In genomic region chr16:10752843-10753523, GRCh38 we compare ENCODE assay signal across 9 cellular contexts. TPM values are rescaled to one million over a fixed set of nuclear protein-coding genes. Genes with fewer than 3 reads are reported as not detected.
A peak's percentile ranks its signal among the peaks of the same experiment; 100 is the strongest.
DNase-seq lines count a peak whose midpoint lies in the region; ATAC-seq and TF ChIP-seq lines count a peak whose summit lies in the region.
"Had no signal": no experiment of that assay in that cellular context is flagged by ENCODE, and none has a peak within 500 bp of the region (broad histone marks: within the 10 kb centered on the region; RNA-seq: fewer than 3 reads in every experiment).

No MANE protein-coding gene starts in this region.

- peaks cover 40% of the 10 kb centered on the region for H3K36me3 Mint-ChIP-seq in activated CD4-positive, alpha-beta memory T cell treated with anti-CD3 and anti-CD28 coated beads, Interleukin-2, amount 10 ng/mL, durations not matched to agents 7 days and 5 days (ENCODE audit: low read depth)

- H3K4me1 ChIP-seq in testis, result no peaks in the 10 kb centered on the region

- no peak for TF ChIP-seq POLR2A in testis (IDR thresholded peaks at IDR 0.05)

- no peak for TF ChIP-seq CTCF in testis (IDR thresholded peaks at IDR 0.05)

- no peaks in the 10 kb centered on the region for H3K9me3 Mint-ChIP-seq in activated CD4-positive, alpha-beta memory T cell treated with anti-CD3 and anti-CD28 coated beads, Interleukin-2, amount 10 ng/mL, durations not matched to agents 7 days and 5 days

- DNase-seq in germinal center (ENCODE audit: low spot score), result peak; percentile 70
- DNase-seq in testis, result peak; percentile 60
- no peak for DNase-seq in G401 (ENCODE audit: low spot score)
- no peak for DNase-seq in NCI-H2107 (lab: John Stamatoyannopoulos, UW)
- no peak for DNase-seq in ureter (ENCODE audit: low spot score)
- no peak for DNase-seq in activated CD4-positive, alpha-beta memory T cell treated with anti-CD3 and anti-CD28 coated beads, Interleukin-2, amount 10 ng/mL, durations not matched to agents 7 days and 5 days
- DNase-seq: small intestine had no signal

- H3K4me3 Mint-ChIP-seq in activated CD4-positive, alpha-beta memory T cell treated with anti-CD3 and anti-CD28 coated beads, Interleukin-2, amount 10 ng/mL, durations not matched to agents 7 days and 5 days, result no peak overlapping the region

- no peaks in the 10 kb centered on the region for H3K36me3 ChIP-seq in testis (ENCODE audit: low read depth, missing control alignments)

- in situ Hi-C loops in G401 (cut with HindIII; ENCODE audit: low sequenced_read_pairs), result no loop called here

- POLR2A ChIA-PET in activated CD4-positive, alpha-beta memory T cell treated with anti-CD3 and anti-CD28 coated beads, Interleukin-2, amount 10 ng/mL, durations not matched to agents 7 days and 5 days (lab: Charles Lee), result interaction anchor here (0.7 kb wide), 1 partner anchor 179 kb away, joined by 3 read pairs; no protein-coding TSS in a partner anchor

- 84 to 92% methylated on average over 10 of the region's 10 CpGs for WGBS in testis, 2 donors

- no peak overlapping the region for H3K27ac Mint-ChIP-seq in activated CD4-positive, alpha-beta memory T cell treated with anti-CD3 and anti-CD28 coated beads, Interleukin-2, amount 10 ng/mL, durations not matched to agents 7 days and 5 days

- no peaks in the 10 kb centered on the region for H3K9me3 ChIP-seq in testis

- intact Hi-C loops in testis (cut with DNase I; ENCODE audit: low total_unique reads), result no loop called here

- CTCF ChIA-PET in activated CD4-positive, alpha-beta memory T cell treated with anti-CD3 and anti-CD28 coated beads, Interleukin-2, amount 10 ng/mL, durations not matched to agents 7 days and 5 days (lab: Charles Lee), result interaction anchor here (0.6 to 1.3 kb wide), 3 partner anchors 9 to 21 kb away, joined by 3 to 4 read pairs (median 3); partner anchors contain the start of gene NUBP1

- no peak overlapping the region for H3K27ac ChIP-seq in testis

- no peaks in the 10 kb centered on the region for H3K27me3 ChIP-seq in testis

- peaks cover 34% of the 10 kb centered on the region for H3K4me1 Mint-ChIP-seq in activated CD4-positive, alpha-beta memory T cell treated with anti-CD3 and anti-CD28 coated beads, Interleukin-2, amount 10 ng/mL, durations not matched to agents 7 days and 5 days

- H3K4me3 ChIP-seq in testis, result no peak overlapping the region

- no peaks in the 10 kb centered on the region for H3K27me3 Mint-ChIP-seq in activated CD4-positive, alpha-beta memory T cell treated with anti-CD3 and anti-CD28 coated beads, Interleukin-2, amount 10 ng/mL, durations not matched to agents 7 days and 5 days

- peak; percentile 61 for ATAC-seq in GM21360 (IDR thresholded peaks at IDR 0.05; ENCODE audit: unreplicated experiment)
- peak; percentile 72 for ATAC-seq in HG03571 (IDR thresholded peaks at IDR 0.05; ENCODE audit: unreplicated experiment)

RNA-seq across cellular contexts. Expression of gene NUBP1, which starts 9.3 kb away (rescaled TPM):
- 10 to 100 TPM; 23.0 to 33.9 TPM for total RNA-seq in testis
- polyA plus RNA-seq in testis (ENCODE audit: insufficient read depth, low read depth, low replicate concordance), result 41.1 TPM
- total RNA-seq in G401 (2014; rRNA removed; shearing (Covaris generic)), result 30.6 and 35.9 TPM in 2 replicates
- total RNA-seq in ureter, result 48.5 TPM
- total RNA-seq in activated CD4-positive, alpha-beta memory T cell treated with anti-CD3 and anti-CD28 coated beads, Interleukin-2, amount 10 ng/mL, durations not matched to agents 7 days and 5 days, result 10 to 100 TPM; 29.4 to 31.5 TPM

RNA-seq across cellular contexts. Expression of gene TEKT5, which starts 58.3 kb away (rescaled TPM):
- 10 to 100 TPM; 20.7 to 35.6 TPM for total RNA-seq in testis
- 69.1 TPM for polyA plus RNA-seq in testis (ENCODE audit: insufficient read depth, low read depth, low replicate concordance)
- not detected in 2 replicates for total RNA-seq in G401 (2014; rRNA removed; shearing (Covaris generic))
- total RNA-seq in ureter, result 8.0 TPM
- total RNA-seq in activated CD4-positive, alpha-beta memory T cell treated with anti-CD3 and anti-CD28 coated beads, Interleukin-2, amount 10 ng/mL, durations not matched to agents 7 days and 5 days, result not detected

Comparison
In these comparisons a context has a peak if more than half of its experiments do, and no peak if none do; other contexts are left out.
1. DNase-seq: peak in germinal center (single experiment) and testis (single experiment); none in G401 (single experiment), NCI-H2107 (single experiment), ureter (single experiment) and activated CD4-positive, alpha-beta memory T cell treated with anti-CD3 and anti-CD28 coated beads, Interleukin-2, amount 10 ng/mL, durations not matched to agents 7 days and 5 days (single experiment).